8 cellular contexts compared by ENCODE assay signal in the genomic region with DNA sequence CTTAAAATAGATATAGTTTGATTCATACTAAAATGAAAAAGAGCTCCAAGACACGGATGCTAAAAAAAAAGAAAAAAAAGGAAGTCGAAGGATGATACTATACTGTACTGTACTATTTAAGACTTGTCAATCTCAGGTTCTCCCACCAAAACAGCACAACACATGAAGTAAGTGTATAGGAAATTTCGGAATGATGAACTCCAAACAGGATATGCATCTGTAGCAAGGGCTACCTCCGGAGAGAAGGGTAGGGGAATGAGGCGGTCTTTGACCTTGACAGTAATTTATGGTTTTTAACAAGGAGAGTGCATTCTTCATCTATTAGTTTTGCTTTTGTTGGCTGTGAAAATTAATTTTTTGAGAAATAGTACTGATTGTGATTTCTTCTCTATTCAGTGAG. TPM values are rescaled to one million over a fixed set of nuclear protein-coding genes. Genes with fewer than 3 reads are reported as not detected.
DNase-seq lines count a peak whose midpoint lies in the region; ATAC-seq and TF ChIP-seq lines count a peak whose summit lies in the region.

No MANE protein-coding gene starts in this region.

- peak overlapping the region; percentile 85 for H3K4me2 ChIP-seq in PC-9

- TF ChIP-seq CTCF in PC-9 (conservative IDR thresholded peaks at IDR 0.05) (no peak), prostate gland (IDR thresholded peaks at IDR 0.05) (no peak)

- POLR2A ChIA-PET in PC-9 (lab: Charles Lee; ENCODE audit: unreplicated experiment) = no interaction called here

- H3K4me3 ChIP-seq in PC-9 (peak overlapping the region; percentile 82; the same call in 1 of the 2 replicates), prostate gland (peak overlapping the region; percentile 87 to 93)

- peak overlapping the region; percentile 96 for H2AFZ ChIP-seq in PC-9

- CTCF ChIA-PET in PC-9 (lab: Charles Lee) = no interaction called here

- H3K36me3 ChIP-seq in PC-9 (ENCODE audit: low read depth) (0 out of 2 replicates have a peak, but pooled peaks cover 8% of the 10 kb centered on the region), prostate gland (no peaks in the 10 kb centered on the region)

- DNase-seq in PC-9 (no peak), epithelial cell of prostate (ENCODE audit: low read depth, low spot score) (no peak), prostate gland (ENCODE audit: low spot score) (no peak), hepatic stellate cell (ENCODE audit: low spot score) (no peak), NCI-H2196 treated with DMSO at 0.1 percent for 48 hours (lab: John Stamatoyannopoulos, UW; ENCODE audit: unreplicated experiment) (no peak)

- H4K20me1 ChIP-seq in PC-9 (ENCODE audit: insufficient read depth) = peaks cover 23% of the 10 kb centered on the region

- ATAC-seq in GM19438 (IDR thresholded peaks at IDR 0.05; ENCODE audit: low read depth, unreplicated experiment) (peak; percentile 10), HG03460 (IDR thresholded peaks at IDR 0.05; ENCODE audit: unreplicated experiment) (no peak), HG03095 (IDR thresholded peaks at IDR 0.05; ENCODE audit: unreplicated experiment) (no peak)

- H3K27ac ChIP-seq in PC-9 (no peak overlapping the region), epithelial cell of prostate (peak overlapping the region; percentile 52), prostate gland (peak overlapping the region; percentile 83 to 87)

- peaks cover 44% of the 10 kb centered on the region for H3K79me2 ChIP-seq in PC-9 (ENCODE audit: low read depth)

- TF ChIP-seq POLR2A in prostate gland (IDR thresholded peaks at IDR 0.05) = no peak

- no peaks in the 10 kb centered on the region for H3K9me3 ChIP-seq in PC-9 (ENCODE audit: insufficient read depth, low read depth)
- H3K9me3 ChIP-seq in prostate gland = no peaks in the 10 kb centered on the region

- no peaks in the 10 kb centered on the region for H3K27me3 ChIP-seq in PC-9 (ENCODE audit: insufficient read depth, low read depth)
- H3K27me3 ChIP-seq in prostate gland (replicated peaks; ENCODE audit: insufficient read depth) = no peaks in the 10 kb centered on the region

- WGBS in prostate gland = 48% methylated on average over 5 of the region's 5 CpGs

- H3K9me2 ChIP-seq in PC-9 (ENCODE audit: insufficient read depth) = no peaks in the 10 kb centered on the region

- no peaks in the 10 kb centered on the region; the same call in 1 of the 2 replicates for H3F3A ChIP-seq in PC-9 (ENCODE audit: insufficient read depth, low read depth)

- intact Hi-C loops in PC-9 (cut with micrococcal nuclease; ENCODE audit: unreplicated experiment) (loop anchor here (1.0 kb wide), 1 partner anchor 11 kb away; the partner anchor contains the start of gene SCFD2), prostate gland (cut with DNase I) (loop anchor here (10.0 kb wide), 1 partner anchor 1648 kb away; no protein-coding TSS in a partner anchor)

- peaks cover 14% of the 10 kb centered on the region for H3K4me1 ChIP-seq in PC-9 (replicated peaks; ENCODE audit: insufficient read depth)
- peaks cover 3% of the 10 kb centered on the region for H3K4me1 ChIP-seq in prostate gland (replicated peaks)

- BruUV-seq in PC-9 (replicated peaks; lab: Mats Ljungman, UMichigan) = no TSS peak

RNA-seq across cellular contexts. Expression of gene FIP1L1, which starts 0.5 kb away (rescaled TPM):
- total RNA-seq in PC-9 (2021) (44.8 and 65.6 TPM in 2 replicates), prostate gland (10 to 100 TPM; 41.0 to 63.5 TPM)

RNA-seq across cellular contexts. Expression of gene SCFD2, which starts 11.0 kb away (rescaled TPM):
- total RNA-seq in PC-9 (2021) = 7.0 and 8.1 TPM in 2 replicates
- total RNA-seq in prostate gland = 10 to 100 TPM; 10.7 to 21.1 TPM
